In the genomic region with DNA sequence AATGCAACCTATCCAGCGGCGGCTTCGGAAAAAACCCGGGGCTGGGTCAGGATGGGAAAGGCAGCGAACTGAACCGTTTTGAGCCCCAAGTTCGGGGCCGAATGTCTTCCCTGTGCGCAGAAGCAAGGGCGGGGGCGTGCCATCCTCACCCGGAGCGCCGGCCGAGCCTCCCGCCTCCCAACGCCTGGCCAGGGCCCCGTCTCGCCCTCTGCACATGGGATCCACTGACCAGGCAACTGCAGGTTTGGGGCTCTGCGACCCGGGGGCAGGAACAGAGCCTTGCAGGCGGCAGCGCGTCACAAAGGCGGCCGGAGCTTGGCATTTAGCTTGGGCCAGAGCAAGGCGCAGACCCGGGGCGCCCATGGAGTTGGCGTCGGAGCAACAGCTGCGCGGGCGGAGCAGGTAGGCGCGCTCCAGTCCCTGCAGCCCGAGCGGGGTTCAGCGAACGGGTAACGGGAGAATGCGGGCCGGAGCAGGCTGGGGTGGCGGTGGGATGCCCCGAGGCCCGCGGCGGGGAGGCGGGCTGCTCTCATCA, we compare ENCODE assay signal across 16 cellular contexts. TPM values are rescaled to one million over a fixed set of nuclear protein-coding genes. Genes with fewer than 3 reads are reported as not detected.
DNase-seq lines count a peak whose midpoint lies in the region; ATAC-seq, FAIRE-seq and TF ChIP-seq lines count a peak whose summit lies in the region.
"Had no signal": no experiment of that assay in that cellular context is flagged by ENCODE, and none has a peak within 500 bp of the region (broad histone marks: within the 10 kb centered on the region; RNA-seq: fewer than 3 reads in every experiment).

Gene FBXO39 (plus strand): TSS at position 345 of the 535 bp plus-strand sequence. CDS start 3,654 bp downstream, outside the sequence.

- no peak within 1 kb of the TSS for H3K4me3 ChIP-seq in HepG2 (replicated peaks in 1 of 3; ENCODE audit: insufficient read depth in 1 of 3, low read depth in 2 of 3, low read length in 3 of 3)
- H3K4me3 ChIP-seq: body of pancreas had no signal

- 85% methylated on average over 38 of the region's 49 CpGs for WGBS in HepG2 (ENCODE audit: low lambda C conversion rate)

- no peaks in the 10 kb centered on the region for H3K36me3 ChIP-seq in HepG2 (replicated peaks in 1 of 2; ENCODE audit: control insufficient read depth in 1 of 2, insufficient read depth in 2 of 2, low read length in 2 of 2)

- H3K27ac Mint-ChIP-seq in activated naive CD4-positive, alpha-beta T cell treated with anti-CD3 and anti-CD28 coated beads for 36 hours: no peak within 1 kb of the TSS

- H2AFZ ChIP-seq in HepG2 (ENCODE audit: low read length): no peak within 1 kb of the TSS

- peaks cover 0 to 4% of the 10 kb centered on the region in 2 experiments; a peak in 1 of 5 replicates for H3K27me3 ChIP-seq in HepG2 (ENCODE audit: control insufficient read depth in 1 of 2, insufficient read depth in 2 of 2, low read length in 2 of 2)

- no peak for TF ChIP-seq POLR2A in HepG2 (IDR thresholded peaks at IDR 0.05; ENCODE audit: insufficient read depth in 1 of 2, low read depth in 2 of 2, low read length in 2 of 2)

- TF ChIP-seq EP300 in HepG2 (IDR thresholded peaks at IDR 0.05; ENCODE audit: low read depth in 2 of 2, low read length in 2 of 2) (no peak), HepG2 (CRISPR knock-in tag; IDR thresholded peaks at IDR 0.05; ENCODE audit: borderline replicate concordance) (no peak)

- H3K4me1 Mint-ChIP-seq in activated naive CD4-positive, alpha-beta T cell treated with anti-CD3 and anti-CD28 coated beads for 36 hours (ENCODE audit: low read depth): peaks cover 3% of the 10 kb centered on the region

- TF ChIP-seq CTCF in HepG2 (CRISPR knock-in tag; IDR thresholded peaks at IDR 0.05): no peak

- no peak for TF ChIP-seq RAD21 in HepG2 (CRISPR knock-in tag; IDR thresholded peaks at IDR 0.05)

- peaks cover 31% of the 10 kb centered on the region for H3K9me3 Mint-ChIP-seq in activated naive CD4-positive, alpha-beta T cell treated with anti-CD3 and anti-CD28 coated beads for 36 hours

- CTCF ChIA-PET in HepG2 (lab: Yijun Ruan, JAX; ENCODE audit: low intra/inter-chr PET ratio, low total read pairs): no interaction called here
- CTCF ChIA-PET in activated naive CD4-positive, alpha-beta T cell treated with anti-CD3 and anti-CD28 coated beads for 36 hours (lab: Charles Lee): no interaction called here

- POLR2A ChIA-PET in HepG2 (lab: Yijun Ruan, JAX): no interaction called here

- no peaks in the 10 kb centered on the region for H3K9me3 ChIP-seq in HepG2 (ENCODE audit: low read length)
- H3K9me3 ChIP-seq: body of pancreas had no signal

- in situ Hi-C loops in HepG2 (cut with HindIII; ENCODE audit: extremely low pct_ligation_motif_present, low pct_unique_long_range_greater_than_20kb): no loop called here

- H4K20me1 ChIP-seq in HepG2 (ENCODE audit: insufficient read depth, low read length): no peaks in the 10 kb centered on the region

- H3K36me3 Mint-ChIP-seq in activated naive CD4-positive, alpha-beta T cell treated with anti-CD3 and anti-CD28 coated beads for 36 hours (ENCODE audit: low read depth): peaks cover 39% of the 10 kb centered on the region

- ATAC-seq in left cardiac atrium (peak; percentile 68), HepG2 (no peak), HG02885 (IDR thresholded peaks at IDR 0.05; ENCODE audit: poor library complexity, unreplicated experiment) (no peak), HG02870 (IDR thresholded peaks at IDR 0.05; ENCODE audit: unreplicated experiment) (no peak)
- ATAC-seq: body of pancreas had no signal

- no peak within 1 kb of the TSS for H3K4me3 Mint-ChIP-seq in activated naive CD4-positive, alpha-beta T cell treated with anti-CD3 and anti-CD28 coated beads for 36 hours

- FAIRE-seq in HepG2 (lab: Jason Lieb, UNC): no peak

- peaks cover 16% of the 10 kb centered on the region for H3K4me1 ChIP-seq in HepG2 (ENCODE audit: insufficient read depth, low read length)

- intact Hi-C loops in left cardiac atrium (cut with DNase I): no loop called here
- intact Hi-C loops in cardiac septum (cut with DNase I): no loop called here
- intact Hi-C loops in HepG2 (cut with micrococcal nuclease; ENCODE audit: unreplicated experiment): no loop called here
- intact Hi-C loops in activated naive CD4-positive, alpha-beta T cell treated with anti-CD3 and anti-CD28 coated beads for 36 hours (cut with micrococcal nuclease): no loop called here

- peaks cover 39% of the 10 kb centered on the region for H3K27me3 Mint-ChIP-seq in activated naive CD4-positive, alpha-beta T cell treated with anti-CD3 and anti-CD28 coated beads for 36 hours (ENCODE audit: low read depth)

- no peak within 1 kb of the TSS for H3K4me2 ChIP-seq in HepG2 (ENCODE audit: low read depth, low read length)

- no TSS peak for BruUV-seq in HepG2 (replicated peaks; lab: Mats Ljungman, UMichigan)

- no peak within 1 kb of the TSS for H3K27ac ChIP-seq in HepG2 (ENCODE audit: extremely low read length, insufficient read depth, low read length)
- H3K27ac ChIP-seq: body of pancreas, C4-2B, spleen had no signal

- peak; percentile 27 for DNase-seq in left cardiac atrium
- no peak for DNase-seq in cardiac septum (ENCODE audit: low spot score)
- DNase-seq in dermis microvascular lymphatic vessel endothelial cell (ENCODE audit: low read depth in 2 of 2): no peak
- no peak for DNase-seq in HepG2 (ENCODE audit: low spot score)
- DNase-seq in RPMI8226: no peak
- DNase-seq in activated naive CD4-positive, alpha-beta T cell treated with anti-CD3 and anti-CD28 coated beads for 36 hours: no peak
- DNase-seq: body of pancreas; midbrain; NCI-H1417 treated with DMSO at 0.1 percent for 48 hours; NK-92 treated with Interleukin-12 subunit alpha and Interleukin-12 subunit beta, amount 100 ng/mL, for 24 hours; spleen; stimulated activated CD8-positive, alpha-beta memory T cell treated with anti-CD3 and anti-CD28 coated beads, Interleukin-4, amount 100 ng/mL, for 48 hours had no signal

- no peak within 1 kb of the TSS for H3K9ac ChIP-seq in HepG2 (ENCODE audit: insufficient read depth, low read depth, low read length)

- no peaks in the 10 kb centered on the region for H3K79me2 ChIP-seq in HepG2 (ENCODE audit: insufficient read depth, low read length)

TF ChIP-seq in HepG2, 621 proteins besides CTCF, POLR2A, EP300 and RAD21:
- TF ChIP-seq AGO2 (optimal IDR thresholded peaks at IDR 0.05; ENCODE audit: low read depth, low read length) (peak; percentile 42), MEF2D (CRISPR knock-in tag; IDR thresholded peaks at IDR 0.05) (no peak)

RNA-seq across cellular contexts. Expression of gene FBXO39, which starts in this region (rescaled TPM):
- total RNA-seq in left cardiac atrium (under 1 TPM; 0.12 to 0.34 TPM), cardiac septum (not detected), dermis microvascular lymphatic vessel endothelial cell (11.6 and 34.6 TPM in 2 replicates), HepG2 (2016; rRNA removed; fragmentation: Illumina TruSeq; extraction: Trizol) (not detected in 2 replicates)
- not detected in 2 replicates for total RNA-seq in HepG2 (2016; cell fraction: cytosol; rRNA removed; fragmentation: Illumina TruSeq; extraction: Trizol; ENCODE audit: low read depth)
- not detected in 2 replicates for total RNA-seq in HepG2 (2016; cell fraction: insoluble cytoplasmic fraction; rRNA removed; fragmentation: Illumina TruSeq; extraction: Trizol)
- total RNA-seq in HepG2 (2016; cell fraction: membrane; rRNA removed; fragmentation: Illumina TruSeq; extraction: Trizol): not detected in 2 replicates
- total RNA-seq in HepG2 (2016; cell fraction: nucleus; rRNA removed; fragmentation: Illumina TruSeq; extraction: Trizol): not detected in 2 replicates
- polyA plus RNA-seq in HepG2 (2011; rRNA removed): 0.09 and 0.17 TPM in 2 replicates
- 0.12 TPM in 1 of 2 replicates, not detected in the other for polyA plus RNA-seq in HepG2 (2011; cell fraction: cytosol; rRNA removed)
- 0.11 and 0.43 TPM in 2 replicates for polyA plus RNA-seq in HepG2 (2011; cell fraction: nucleus; rRNA removed)
- polyA plus RNA-seq in HepG2 (2012): 0.08 and 0.21 TPM in 2 replicates
- polyA plus RNA-seq in HepG2 (2016; cell fraction: cytosol; fragmentation: Illumina TruSeq; extraction: Trizol; ENCODE audit: low read depth): not detected in 2 replicates
- not detected in 2 replicates for polyA plus RNA-seq in HepG2 (2016; cell fraction: insoluble cytoplasmic fraction; fragmentation: Illumina TruSeq; extraction: Trizol; ENCODE audit: low read depth)
- polyA plus RNA-seq in HepG2 (2016; cell fraction: membrane; fragmentation: Illumina TruSeq; extraction: Trizol; ENCODE audit: low read depth): not detected in 2 replicates
- not detected in 2 replicates for polyA plus RNA-seq in HepG2 (2016; cell fraction: nucleus; fragmentation: Illumina TruSeq; extraction: Trizol; ENCODE audit: insufficient read depth, low read depth)
- 0.28 TPM in 1 of 2 replicates, not detected in the other for polyA minus RNA-seq in HepG2 (2011; rRNA and poly(A)+ RNA removed; ENCODE audit: low replicate concordance)
- not detected in 2 replicates for polyA minus RNA-seq in HepG2 (2011; cell fraction: cytosol; rRNA and poly(A)+ RNA removed)
- 0.52 and 0.99 TPM in 2 replicates for polyA minus RNA-seq in HepG2 (2011; cell fraction: nucleus; rRNA and poly(A)+ RNA removed)
- not detected for total RNA-seq in activated naive CD4-positive, alpha-beta T cell treated with anti-CD3 and anti-CD28 coated beads for 36 hours
- total RNA-seq: body of pancreas, HT-29 had no signal

Comparison
In these comparisons a context has a peak if more than half of its experiments do, and no peak if none do; other contexts are left out.
1. Peak in DNase-seq and ATAC-seq in left cardiac atrium; RNA of the gene not detected or under 1 TPM.